In the genomic region with DNA sequence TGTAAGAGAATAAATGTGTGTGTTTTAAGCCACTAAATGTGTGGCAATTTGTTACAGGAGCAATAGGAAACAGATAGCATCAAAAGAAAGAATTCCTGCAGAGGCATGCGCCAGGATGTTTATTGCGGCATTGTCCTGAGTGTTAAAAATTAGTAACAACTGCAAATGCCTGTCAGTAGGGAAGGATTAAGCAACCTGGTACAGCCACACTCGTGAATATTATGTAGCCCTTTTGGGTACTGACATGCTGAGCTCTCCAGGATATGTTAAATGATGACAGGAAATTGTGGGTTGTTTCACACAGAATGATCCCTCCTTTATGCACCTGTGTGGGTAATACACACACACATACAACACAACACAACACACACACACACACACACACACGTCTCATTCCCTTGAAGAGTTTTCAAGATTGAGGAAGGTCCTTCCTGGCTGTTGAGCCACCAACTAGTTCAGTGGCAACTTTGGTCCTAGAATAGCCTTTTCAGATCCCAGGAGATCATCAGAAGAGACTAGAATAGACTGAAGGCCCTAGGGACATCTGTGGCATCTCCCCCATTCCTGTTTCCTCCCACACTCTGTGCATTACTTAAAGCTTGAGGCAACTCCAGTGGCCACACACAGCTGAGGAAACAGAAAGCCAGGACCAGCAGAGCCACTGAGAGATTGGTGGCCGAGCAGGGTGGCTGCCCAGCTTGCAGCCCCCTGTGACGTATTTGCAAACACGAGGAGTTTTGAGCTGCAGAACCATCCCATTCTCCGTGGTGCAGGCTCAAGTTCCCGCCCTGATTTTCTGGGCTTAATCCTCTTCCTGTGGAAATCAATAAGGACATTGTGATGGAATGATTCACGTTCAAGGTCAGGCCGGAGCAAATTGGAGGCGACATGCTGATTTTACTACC, we compare ENCODE assay signal across 1 cellular context.
TF ChIP-seq lines count a peak whose summit lies in the region.

No MANE protein-coding gene starts in this region.

TF ChIP-seq in HEK293, 187 proteins besides CTCF, POLR2A, EP300 and RAD21:
- TF ChIP-seq ZNF768 (tag by site-specific recombination; IDR thresholded peaks at IDR 0.05) (no peak), ZIC2 (tag by site-specific recombination; IDR thresholded peaks at IDR 0.05) (0 out of 2 replicates have a peak, but pooled peaks have one; percentile 27), ZNF174 (tag by site-specific recombination; IDR thresholded peaks at IDR 0.05) (no peak)
